ENCODE assay signal across 8 cellular contexts in the genomic region with DNA sequence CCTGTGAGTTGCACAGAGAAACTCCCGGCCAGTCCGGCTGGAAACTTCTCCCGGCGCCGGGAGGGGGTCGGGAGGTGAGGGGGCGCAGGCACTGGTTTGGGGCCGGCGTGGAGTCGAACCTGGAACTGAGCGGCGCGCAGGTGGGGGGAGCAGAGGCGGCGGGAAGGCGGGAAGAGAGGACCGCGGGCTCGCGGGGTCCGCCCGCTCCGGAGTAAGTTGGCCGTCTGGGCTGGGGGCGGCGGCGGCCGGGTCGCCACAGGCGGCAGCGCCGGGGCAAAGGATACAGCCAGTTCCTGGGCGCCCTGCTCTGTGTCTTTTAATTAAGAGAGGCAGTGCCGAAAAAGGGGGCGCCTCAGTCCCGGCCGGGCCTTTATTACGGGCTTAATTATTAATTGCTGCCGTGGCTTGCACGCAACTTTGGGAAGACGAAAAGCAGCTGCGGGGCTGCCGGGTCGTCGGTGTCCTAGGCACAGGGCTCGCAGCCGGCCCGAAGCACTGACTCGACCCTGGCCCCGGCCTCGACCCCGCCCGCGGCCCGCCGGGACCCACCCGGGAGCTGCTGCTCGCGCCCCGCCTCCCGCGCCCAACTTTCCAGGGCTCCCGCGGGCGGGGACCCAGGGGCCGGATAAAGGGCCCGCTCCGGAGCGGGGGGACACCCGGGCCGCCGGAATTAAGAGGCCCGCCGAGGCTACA. TPM values are rescaled to one million over a fixed set of nuclear protein-coding genes. Genes with fewer than 3 reads are reported as not detected.
DNase-seq lines count a peak whose midpoint lies in the region; ATAC-seq and TF ChIP-seq lines count a peak whose summit lies in the region.

No MANE protein-coding gene starts in this region.

- peaks cover 29 to 43% (median 35%) of the 10 kb centered on the region in 4 donors for H3K4me1 ChIP-seq in stomach

- no peak for TF ChIP-seq CTCF in stomach (IDR thresholded peaks at IDR 0.05)

- peaks cover 11 to 99% (median 81%) of the 10 kb centered on the region in 3 donors for H3K27me3 ChIP-seq in stomach

- no peaks in the 10 kb centered on the region for H3K36me3 ChIP-seq in stomach

- no peak for TF ChIP-seq EP300 in stomach (IDR thresholded peaks at IDR 0.05)

- POLR2A ChIA-PET in activated naive CD8-positive, alpha-beta T cell treated with anti-CD3 and anti-CD28 coated beads, Interleukin-2, amount 10 ng/mL, durations not matched to agents 7 days and 5 days (lab: Charles Lee), result interaction anchor here (0.9 to 1.1 kb wide), 3 partner anchors 73 to 78 kb away, joined by 3 to 5 read pairs (median 3); no protein-coding TSS in a partner anchor

- H3K27ac ChIP-seq in stomach, result no peak overlapping the region

- peaks cover 17% of the 10 kb centered on the region for H3K4me1 Mint-ChIP-seq in T-helper 2 cell treated with Interferon-gamma antibody and Interleukin-4, amounts not matched to agents 5 μg/mL and 100 μg/mL, for 36 hours (ENCODE audit: low read depth)
- peaks cover 9% of the 10 kb centered on the region for H3K4me1 Mint-ChIP-seq in activated naive CD8-positive, alpha-beta T cell treated with anti-CD3 and anti-CD28 coated beads, Interleukin-2, amount 10 ng/mL, durations not matched to agents 7 days and 5 days
- H3K4me1 Mint-ChIP-seq in immature natural killer cell, result peaks cover 13 to 26% of the 10 kb centered on the region in 2 donors

- intact Hi-C loops in stomach (cut with DNase I; ENCODE audit: low total_unique reads), result no loop called here

- no peak for DNase-seq in T-helper 2 cell treated with Interferon-gamma antibody and Interleukin-4, amounts not matched to agents 5 μg/mL and 100 μg/mL, for 36 hours (ENCODE audit: low spot score)
- DNase-seq in T-helper 2 cell (no peak), immature natural killer cell (no peak), stomach (no peak), UCSD-AML1 (lab: John Stamatoyannopoulos, UW; ENCODE audit: unreplicated experiment) (no peak), NCI-H2081 treated with DMSO at 0.1 percent for 48 hours (lab: John Stamatoyannopoulos, UW) (no peak)
- peak; percentile 45 for DNase-seq in activated naive CD8-positive, alpha-beta T cell treated with anti-CD3 and anti-CD28 coated beads, Interleukin-2, amount 10 ng/mL, durations not matched to agents 7 days and 5 days

- H3K36me3 Mint-ChIP-seq in T-helper 2 cell treated with Interferon-gamma antibody and Interleukin-4, amounts not matched to agents 5 μg/mL and 100 μg/mL, for 36 hours (ENCODE audit: low read depth), result peaks cover 2% of the 10 kb centered on the region
- peaks cover 4% of the 10 kb centered on the region for H3K36me3 Mint-ChIP-seq in activated naive CD8-positive, alpha-beta T cell treated with anti-CD3 and anti-CD28 coated beads, Interleukin-2, amount 10 ng/mL, durations not matched to agents 7 days and 5 days
- H3K36me3 Mint-ChIP-seq in immature natural killer cell, result peaks cover 0 to 4% (median 4%) of the 10 kb centered on the region in 3 donors

- WGBS in stomach, 5 donors, result 0 to 2% (median 1%) methylated on average over 47 to 74 of the region's 74 CpGs

- no peaks in the 10 kb centered on the region for H3K9me3 ChIP-seq in stomach

- no peak for ATAC-seq in activated naive CD8-positive, alpha-beta T cell treated with anti-CD3 and anti-CD28 coated beads, Interleukin-2, amount 10 ng/mL, durations not matched to agents 7 days and 5 days (ENCODE audit: low read depth)
- no peak for ATAC-seq in GM18907 (IDR thresholded peaks at IDR 0.05; ENCODE audit: unreplicated experiment)

- H3K9me3 Mint-ChIP-seq in T-helper 2 cell treated with Interferon-gamma antibody and Interleukin-4, amounts not matched to agents 5 μg/mL and 100 μg/mL, for 36 hours, result no peaks in the 10 kb centered on the region
- H3K9me3 Mint-ChIP-seq in activated naive CD8-positive, alpha-beta T cell treated with anti-CD3 and anti-CD28 coated beads, Interleukin-2, amount 10 ng/mL, durations not matched to agents 7 days and 5 days, result no peaks in the 10 kb centered on the region
- H3K9me3 Mint-ChIP-seq in immature natural killer cell, result peaks cover 0 to 1% (median 0%) of the 10 kb centered on the region in 6 donors

- H3K27ac Mint-ChIP-seq in T-helper 2 cell treated with Interferon-gamma antibody and Interleukin-4, amounts not matched to agents 5 μg/mL and 100 μg/mL, for 36 hours, result no peak overlapping the region
- H3K27ac Mint-ChIP-seq in activated naive CD8-positive, alpha-beta T cell treated with anti-CD3 and anti-CD28 coated beads, Interleukin-2, amount 10 ng/mL, durations not matched to agents 7 days and 5 days, result no peak overlapping the region
- H3K27ac Mint-ChIP-seq in immature natural killer cell, result peak overlapping the region in 1 of 6 donors; percentile 79

- TF ChIP-seq POLR2A in stomach (IDR thresholded peaks at IDR 0.05), result no peak

- peaks cover 59% of the 10 kb centered on the region for H3K27me3 Mint-ChIP-seq in T-helper 2 cell treated with Interferon-gamma antibody and Interleukin-4, amounts not matched to agents 5 μg/mL and 100 μg/mL, for 36 hours (ENCODE audit: low read depth)
- peaks cover 51% of the 10 kb centered on the region for H3K27me3 Mint-ChIP-seq in activated naive CD8-positive, alpha-beta T cell treated with anti-CD3 and anti-CD28 coated beads, Interleukin-2, amount 10 ng/mL, durations not matched to agents 7 days and 5 days
- peaks cover 12 to 25% (median 20%) of the 10 kb centered on the region in 3 donors for H3K27me3 Mint-ChIP-seq in immature natural killer cell (ENCODE audit: low read depth in 3 of 3)

- H3K4me3 Mint-ChIP-seq in T-helper 2 cell treated with Interferon-gamma antibody and Interleukin-4, amounts not matched to agents 5 μg/mL and 100 μg/mL, for 36 hours, result peak overlapping the region; percentile 87
- peak overlapping the region; percentile 93 for H3K4me3 Mint-ChIP-seq in activated naive CD8-positive, alpha-beta T cell treated with anti-CD3 and anti-CD28 coated beads, Interleukin-2, amount 10 ng/mL, durations not matched to agents 7 days and 5 days
- H3K4me3 Mint-ChIP-seq in immature natural killer cell, result peak overlapping the region; percentile 90 to 100 (median 95)

- H3K4me3 ChIP-seq in stomach, result peak overlapping the region; percentile 65 to 89 (median 68)

RNA-seq across cellular contexts. Expression of gene NTNG2, which starts 1.1 kb away (rescaled TPM):
- 10 to 100 TPM; 10.9 to 15.6 TPM for total RNA-seq in activated naive CD8-positive, alpha-beta T cell treated with anti-CD3 and anti-CD28 coated beads, Interleukin-2, amount 10 ng/mL, durations not matched to agents 7 days and 5 days
- polyA plus RNA-seq in immature natural killer cell, result under 1 TPM; 0.27 to 0.94 (median 0.62) TPM
- total RNA-seq in stomach, result 1 to 10 TPM in 2 of 5 donors, under 1 TPM in 2, not detected in 1; under 0.01 to 8.1 (median 3.9) TPM
- polyA plus RNA-seq in stomach, result under 1 TPM; 0.20 to 0.37 (median 0.31) TPM
